In the genomic region with DNA sequence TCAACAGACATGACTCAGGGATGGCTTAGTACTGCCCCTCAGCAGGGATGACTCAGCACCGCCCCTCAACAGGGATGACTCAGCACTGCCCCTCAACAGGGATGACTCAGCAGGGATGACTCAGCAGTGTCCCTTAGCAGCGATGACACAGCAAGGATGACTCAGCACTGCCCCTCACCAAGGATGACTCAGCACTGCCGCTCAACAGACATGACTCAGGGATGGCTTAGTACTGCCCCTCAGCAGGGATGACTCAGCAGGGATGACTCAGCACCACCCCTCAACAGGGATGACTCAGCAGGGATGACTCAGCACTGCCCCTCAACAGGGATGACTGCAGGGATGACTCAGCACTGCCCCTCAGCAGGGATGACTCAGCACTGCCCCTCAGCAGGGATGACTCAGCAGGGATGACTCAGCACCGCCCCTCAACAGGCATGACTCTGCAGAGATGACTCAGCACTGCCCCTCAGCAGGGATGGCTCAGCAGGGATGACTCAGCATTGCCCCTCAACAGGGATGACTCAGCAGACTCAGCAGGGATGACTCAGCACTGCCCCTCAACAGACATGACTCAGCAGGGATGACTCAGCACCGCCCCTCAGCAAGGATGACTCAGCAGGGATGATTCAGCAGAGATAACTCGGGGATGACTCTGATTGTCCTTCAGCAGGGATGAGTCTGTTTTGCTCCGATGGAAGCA, we compare ENCODE assay signal across 8 cellular contexts. TPM values are rescaled to one million over a fixed set of nuclear protein-coding genes. Genes with fewer than 3 reads are reported as not detected.
DNase-seq lines count a peak whose midpoint lies in the region; ATAC-seq and TF ChIP-seq lines count a peak whose summit lies in the region.
"Not testable (repeated sequence)": the region's sequence is repeated elsewhere in the genome, so short reads cannot be mapped to it uniquely, and the experiment has no call there.

No MANE protein-coding gene starts in this region.

- H3K18ac ChIP-seq in trophoblast cell (ENCODE audit: low read length): not testable (repeated sequence)

- peak overlapping the region; percentile 39 for H2BK120ac ChIP-seq in trophoblast cell (ENCODE audit: insufficient read depth, low read length, poor library complexity)

- not testable (repeated sequence) for H3K9ac ChIP-seq in SK-N-MC (ENCODE audit: insufficient read length); trophoblast cell (ENCODE audit: low read length)

- H3K79me1 ChIP-seq in trophoblast cell (ENCODE audit: low read length): peaks cover 17% of the 10 kb centered on the region

- peak overlapping the region; percentile 87 for H4K91ac ChIP-seq in trophoblast cell (ENCODE audit: low read depth, low read length)

- not testable (repeated sequence) for H3K14ac ChIP-seq in trophoblast cell (ENCODE audit: low read length)

- not testable (repeated sequence) for H3K4me2 ChIP-seq in trophoblast cell (ENCODE audit: low read length)

- H3K79me2 ChIP-seq in trophoblast cell (ENCODE audit: control insufficient read depth, insufficient read depth, low read length, poor library complexity): not testable (repeated sequence)

- H3K4me3 ChIP-seq in SK-N-MC; breast epithelium; cardiac muscle cell; trophoblast cell (ENCODE audit: low read depth, low read length): not testable (repeated sequence)

- H4K12ac ChIP-seq in trophoblast cell (ENCODE audit: low read depth, low read length): not testable (repeated sequence)

- DNase-seq in COLO668 (lab: John Stamatoyannopoulos, UW; ENCODE audit: unreplicated experiment) (peak; percentile 67), LHCN-M2 (ENCODE audit: low read depth) (peak; percentile 67), activated T-cell treated with anti-CD3 and anti-CD28 coated beads for 24 hours (ENCODE audit: low read depth) (peak; percentile 47), breast epithelium (ENCODE audit: low spot score in 2 of 2) (peak in 1 of 2 donors; percentile 31), cardiac muscle cell (ENCODE audit: low read depth in 1 of 2, low spot score in 1 of 2) (peak in 1 of 2 donors; percentile 75), trophoblast cell (peak; percentile 78 to 84)
- not testable (repeated sequence) for DNase-seq in SK-N-MC (ENCODE audit: low read depth, low spot score)
- peak; percentile 51 for DNase-seq in stimulated activated naive CD8-positive, alpha-beta T cell treated with anti-CD3 and anti-CD28 coated beads, Interleukin-15, Interleukin-2, amounts not matched to agents 100 U/mL and 50 U/mL, for 24 hours

- peak overlapping the region; percentile 66 for H2BK5ac ChIP-seq in trophoblast cell (ENCODE audit: low read depth, low read length, poor library complexity)

- not testable (repeated sequence) for H3K4me1 ChIP-seq in breast epithelium; cardiac muscle cell (ENCODE audit: low read depth); trophoblast cell (ENCODE audit: control insufficient read depth in 1 of 2, insufficient read depth in 2 of 2, low read length in 2 of 2)

- no CpG with 5 or more reads among the region's 7 CpGs for WGBS in trophoblast cell (ENCODE audit: extremely low coverage, insufficient coverage, insufficient read length)

- not testable (repeated sequence) for H3K23ac ChIP-seq in trophoblast cell (ENCODE audit: low read length)

- not testable (repeated sequence) for TF ChIP-seq CTCF in breast epithelium (IDR thresholded peaks at IDR 0.05); cardiac muscle cell (IDR thresholded peaks at IDR 0.05; ENCODE audit: low read depth, low read length)

- not testable (repeated sequence) for H2AFZ ChIP-seq in trophoblast cell (ENCODE audit: insufficient read depth, low read length, poor library complexity)

- not testable (repeated sequence) for H3K27me3 ChIP-seq in breast epithelium; cardiac muscle cell; trophoblast cell (ENCODE audit: insufficient read depth, low read length)

- peak overlapping the region; percentile 97 for H3K27ac ChIP-seq in SK-N-MC
- H3K27ac ChIP-seq in breast epithelium: peak overlapping the region; percentile 74 to 92
- peak overlapping the region; percentile 43 for H3K27ac ChIP-seq in cardiac muscle cell
- peak overlapping the region; percentile 92 for H3K27ac ChIP-seq in trophoblast cell (ENCODE audit: low read depth, low read length)

- H3K36me3 ChIP-seq in SK-N-MC (ENCODE audit: insufficient read depth, low read length) (peaks cover 15% of the 10 kb centered on the region), cardiac muscle cell (peaks cover 11% of the 10 kb centered on the region), trophoblast cell (ENCODE audit: control insufficient read depth in 1 of 2, insufficient read depth in 2 of 2, low read length in 2 of 2) (peaks cover 58 to 69% of the 10 kb centered on the region in 2 experiments)
- H3K36me3 ChIP-seq in breast epithelium: not testable (repeated sequence)

- H3K4ac ChIP-seq in trophoblast cell (ENCODE audit: low read depth, low read length): not testable (repeated sequence)

- TF ChIP-seq POLR2A in breast epithelium (IDR thresholded peaks at IDR 0.05): not testable (repeated sequence)

- H2BK12ac ChIP-seq in trophoblast cell (ENCODE audit: low read length): not testable (repeated sequence)

- ATAC-seq in stimulated activated naive CD8-positive, alpha-beta T cell treated with anti-CD3 and anti-CD28 coated beads, Interleukin-15, Interleukin-2, amounts not matched to agents 100 U/mL and 50 U/mL, for 24 hours: not testable (repeated sequence)

- peak overlapping the region; percentile 35 for H4K8ac ChIP-seq in trophoblast cell (ENCODE audit: low read depth, low read length)

- not testable (repeated sequence) for H2AK5ac ChIP-seq in trophoblast cell (ENCODE audit: low read length)

- intact Hi-C loops in breast epithelium (cut with DNase I; ENCODE audit: low total_unique reads): not testable (repeated sequence)

- not testable (repeated sequence) for H3K9me3 ChIP-seq in SK-N-MC (ENCODE audit: low read depth, low read length); breast epithelium; cardiac muscle cell (ENCODE audit: low read depth)
- peaks cover 24% of the 10 kb centered on the region for H3K9me3 ChIP-seq in trophoblast cell (ENCODE audit: insufficient read depth, low read depth, low read length)

RNA-seq across cellular contexts. Expression of a gene that starts 23.6 kb away (rescaled TPM):
- total RNA-seq in LHCN-M2 (2014; rRNA removed) (8.5 and 10.8 TPM in 2 replicates), breast epithelium (1 to 10 TPM; 3.7 to 7.9 (median 6.0) TPM), cardiac muscle cell (4.3 and 5.9 TPM in 2 replicates)
- 4.2 TPM for polyA plus RNA-seq in LHCN-M2 (2012)
- polyA plus RNA-seq in cardiac muscle cell: 5.1 and 7.0 TPM in 2 replicates
- 9.9 and 10.6 TPM in 2 replicates for polyA plus RNA-seq in trophoblast cell (2013)

RNA-seq across cellular contexts. Expression of a gene that starts 47.1 kb away (rescaled TPM):
- 78.2 and 87.1 TPM in 2 replicates for total RNA-seq in LHCN-M2 (2014; rRNA removed)
- polyA plus RNA-seq in LHCN-M2 (2012): 112 TPM
- total RNA-seq in breast epithelium: 10 to 100 TPM; 58.0 to 87.2 (median 75.2) TPM
- total RNA-seq in cardiac muscle cell: 92.0 and 165 TPM in 2 replicates
- 56.3 and 67.8 TPM in 2 replicates for polyA plus RNA-seq in cardiac muscle cell
- 48.9 and 52.2 TPM in 2 replicates for polyA plus RNA-seq in trophoblast cell (2013)

Comparison
In these comparisons a context has a peak if more than half of its experiments do, and no peak if none do; other contexts are left out.
1. H3K27ac ChIP-seq: peak in every context shown above with its lines; median percentile 97 in SK-N-MC; 92 in trophoblast cell; 83 in breast epithelium; 43 in cardiac muscle cell.